In the genomic region with DNA sequence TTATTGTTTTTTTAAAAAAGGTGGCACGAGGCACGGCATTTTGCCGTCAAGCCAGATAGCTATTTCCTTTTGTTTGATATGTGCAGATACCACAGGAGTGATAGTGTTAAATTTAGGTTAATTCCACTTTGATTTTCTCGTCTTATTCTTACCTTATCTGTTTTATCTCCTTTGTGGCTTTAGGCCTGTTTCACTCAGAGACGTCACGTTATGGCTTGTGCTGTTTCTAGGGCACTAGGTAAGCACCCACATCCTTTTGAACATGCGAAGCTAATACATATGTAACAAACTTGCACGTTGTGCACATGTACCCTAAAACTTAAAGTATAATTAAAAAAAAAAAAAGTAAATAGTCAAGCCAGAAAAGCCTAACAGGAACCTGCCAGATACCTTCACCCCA, we compare ENCODE assay signal across 19 cellular contexts. TPM values are rescaled to one million over a fixed set of nuclear protein-coding genes. Genes with fewer than 3 reads are reported as not detected.
DNase-seq lines count a peak whose midpoint lies in the region; FAIRE-seq and TF ChIP-seq lines count a peak whose summit lies in the region.
"Had no signal": no experiment of that assay in that cellular context is flagged by ENCODE, and none has a peak within 500 bp of the region (broad histone marks: within the 10 kb centered on the region; RNA-seq: fewer than 3 reads in every experiment).

No MANE protein-coding gene starts in this region.

- H3K27me3 Mint-ChIP-seq in immature natural killer cell (ENCODE audit: low read depth in 3 of 3): peaks cover 2 to 7% (median 5%) of the 10 kb centered on the region in 3 donors

- H3K4me1 Mint-ChIP-seq in immature natural killer cell: peaks cover 6 to 31% of the 10 kb centered on the region in 2 donors

- FAIRE-seq in GM12892 (lab: Jason Lieb, UNC): no peak
- FAIRE-seq: A549 had no signal

- DNase-seq in activated CD8-positive, alpha-beta memory T cell treated with anti-CD3 and anti-CD28 coated beads for 24 hours: peak; percentile 54
- no peak for DNase-seq in activated CD8-positive, alpha-beta memory T cell treated with anti-CD3 and anti-CD28 coated beads, Interleukin-2, amount 50 U/mL, for 48 hours
- DNase-seq in T follicular helper cell (ENCODE audit: low read depth): peak; percentile 51
- DNase-seq in activated T-helper 1 cell treated with Interleukin-2 at 50 U/mL for 16 hours (ENCODE audit: low read depth): peak; percentile 12
- DNase-seq in immature natural killer cell: peak; percentile 63 to 72 (median 67)
- DNase-seq in NCI-H82 (lab: John Stamatoyannopoulos, UW): no peak
- DNase-seq in GM12892 (ENCODE audit: insufficient read length): no peak
- no peak for DNase-seq in testis
- DNase-seq: Caco-2, dorsolateral prefrontal cortex, GDM1, hypothalamus, left colon, NCI-H1930, NCI-H526, PC-9, psoas muscle had no signal

- no peak overlapping the region for H3K4me3 Mint-ChIP-seq in immature natural killer cell

- intact Hi-C loops in testis (cut with DNase I; ENCODE audit: low total_unique reads): no loop called here

- no peak for TF ChIP-seq CTCF in testis (IDR thresholded peaks at IDR 0.05)

- no peaks in the 10 kb centered on the region for H3K9me3 ChIP-seq in testis
- H3K9me3 ChIP-seq: A549, Caco-2, psoas muscle had no signal

- WGBS in testis, 2 donors: 83% methylated on average over 8 of the region's 8 CpGs

- H3K36me3 ChIP-seq in testis (ENCODE audit: low read depth, missing control alignments): no peaks in the 10 kb centered on the region

- no peak overlapping the region for H3K27ac ChIP-seq in testis
- H3K27ac ChIP-seq: A549, dorsolateral prefrontal cortex, PC-9, psoas muscle had no signal

- no peaks in the 10 kb centered on the region for H3K27me3 ChIP-seq in testis

- peak overlapping the region in 3 of 6 donors; percentile 3 to 24 (median 9) for H3K27ac Mint-ChIP-seq in immature natural killer cell

- no peaks in the 10 kb centered on the region for H3K36me3 Mint-ChIP-seq in immature natural killer cell

- H3K4me3 ChIP-seq in testis: no peak overlapping the region
- H3K4me3 ChIP-seq: A549, dorsolateral prefrontal cortex, PC-9, psoas muscle had no signal

- no peaks in the 10 kb centered on the region for H3K4me1 ChIP-seq in testis
- H3K4me1 ChIP-seq: A549, psoas muscle had no signal

- no peaks in the 10 kb centered on the region for H3K9me3 Mint-ChIP-seq in immature natural killer cell

- TF ChIP-seq POLR2A in GM12892 (IDR thresholded peaks at IDR 0.05; ENCODE audit: low read depth, low read length) (no peak), testis (IDR thresholded peaks at IDR 0.05) (no peak)

RNA-seq across cellular contexts. Expression of gene C18orf63, which starts 57.8 kb away (rescaled TPM):
- polyA plus RNA-seq in immature natural killer cell: not detected
- polyA plus RNA-seq in GM12892 (2012; ENCODE audit: missing spikeins): not detected
- 10 to 100 TPM in 1 of 2 donors, 1 to 10 TPM in 1; 9.8 to 22.1 TPM for total RNA-seq in testis
- 13.7 TPM for polyA plus RNA-seq in testis (ENCODE audit: insufficient read depth, low read depth, low replicate concordance)
- total RNA-seq: Caco-2, left colon, LHCN-M2, PC-9, psoas muscle had no signal
- polyA plus RNA-seq: A549, psoas muscle had no signal

Comparison
In these comparisons a context has a peak if more than half of its experiments do, and no peak if none do; other contexts are left out.
1. DNase-seq: peak in activated CD8-positive, alpha-beta memory T cell treated with anti-CD3 and anti-CD28 coated beads for 24 hours (single experiment), T follicular helper cell (single experiment), activated T-helper 1 cell treated with Interleukin-2 at 50 U/mL for 16 hours (single experiment) and immature natural killer cell (3 of 3); none in activated CD8-positive, alpha-beta memory T cell treated with anti-CD3 and anti-CD28 coated beads, Interleukin-2, amount 50 U/mL, for 48 hours (single experiment), NCI-H82 (single experiment), GM12892 (single experiment) and testis (single experiment).
2. RNA of gene C18orf63, which starts 57.8 kb away (polyA plus RNA-seq): 13.7 TPM in testis (single experiment); not detected in immature natural killer cell; every median in the first group is over 10 times any median in the second.